38 cellular contexts compared by ENCODE assay signal in the genomic region with DNA sequence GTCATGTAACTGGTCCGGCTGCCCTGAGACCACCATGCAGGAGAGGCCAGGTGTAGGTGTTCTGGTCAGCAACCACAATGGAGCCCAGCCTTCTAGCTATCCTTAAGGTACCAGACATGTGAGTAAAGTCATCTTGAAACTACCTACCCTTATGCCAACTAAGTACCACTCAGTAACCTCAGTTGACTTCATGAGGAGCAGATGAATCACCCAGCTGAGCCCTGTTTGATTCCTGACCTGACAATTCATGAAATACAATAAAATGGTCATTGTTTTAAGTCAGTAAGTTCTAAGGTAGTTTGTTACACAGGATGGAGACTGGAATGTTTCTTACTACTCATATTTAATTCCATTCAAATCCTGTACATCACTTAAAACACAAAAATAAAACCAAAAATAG.
"Had no signal": no experiment of that assay in that cellular context is flagged by ENCODE, and none has a peak within 500 bp of the region (broad histone marks: within the 10 kb centered on the region; RNA-seq: fewer than 3 reads in every experiment).

No MANE protein-coding gene starts in this region.

- H3K4me1 ChIP-seq: adrenal gland, body of pancreas, breast epithelium had no signal

- H3K27me3 ChIP-seq: adrenal gland, body of pancreas, brain microvascular endothelial cell, breast epithelium had no signal

- H3K4me1 Mint-ChIP-seq: activated CD4-positive, alpha-beta T cell treated with anti-CD3 and anti-CD28 coated beads for 36 hours; activated CD4-positive, alpha-beta T cell treated with anti-CD3 and anti-CD28 coated beads, Interleukin-2, amount 10 ng/mL, durations not matched to agents 7 days and 5 days; activated naive CD4-positive, alpha-beta T cell treated with anti-CD3 and anti-CD28 coated beads, Interleukin-2, amount 10 ng/mL, durations not matched to agents 7 days and 5 days; activated naive CD4-positive, alpha-beta T cell treated with anti-CD3 and anti-CD28 coated beads, Interleukin-2, amount 50 U/mL, for 24 hours; activated naive CD8-positive, alpha-beta T cell treated with anti-CD3 and anti-CD28 coated beads, Interleukin-2, amount 10 ng/mL, durations not matched to agents 7 days and 5 days; WTC11 had no signal

- H3K27ac Mint-ChIP-seq: activated CD4-positive, alpha-beta memory T cell treated with anti-CD3 and anti-CD28 coated beads, Interleukin-2, amount 10 ng/mL, durations not matched to agents 7 days and 5 days; activated CD4-positive, alpha-beta T cell treated with anti-CD3 and anti-CD28 coated beads for 36 hours; activated CD4-positive, alpha-beta T cell treated with anti-CD3 and anti-CD28 coated beads, Interleukin-2, amount 10 ng/mL, durations not matched to agents 7 days and 5 days; activated CD8-positive, alpha-beta memory T cell treated with anti-CD3 and anti-CD28 coated beads, Interleukin-2, amount 10 ng/mL, durations not matched to agents 7 days and 5 days; activated CD8-positive, alpha-beta T cell treated with anti-CD3 and anti-CD28 coated beads, Interleukin-2, amount 10 ng/mL, durations not matched to agents 7 days and 5 days; activated naive CD4-positive, alpha-beta T cell treated with anti-CD3 and anti-CD28 coated beads, Interleukin-2, amount 10 ng/mL, durations not matched to agents 7 days and 5 days; activated naive CD4-positive, alpha-beta T cell treated with anti-CD3 and anti-CD28 coated beads, Interleukin-2, amount 50 U/mL, for 24 hours; activated naive CD8-positive, alpha-beta T cell; activated naive CD8-positive, alpha-beta T cell treated with anti-CD3 and anti-CD28 coated beads, Interleukin-2, amount 10 ng/mL, durations not matched to agents 7 days and 5 days; activated T-cell treated with anti-CD3 and anti-CD28 coated beads, Interleukin-2, amount 50 U/mL, for 24 hours; activated T-helper 2 cell treated with anti-CD3 and anti-CD28 coated beads, Interferon-gamma antibody, Interleukin-2, Interleukin-4, amounts not matched to agents 10 μg/mL and 5 μg/mL and 100 μg/mL, durations not matched to agents 14 hours and 24 hours and 36 hours; T-helper 1 cell treated with Interleukin-12 subunit alpha and Interleukin-12 subunit beta and Interleukin-4 antibody, amounts not matched to agents 30 μg/mL and 1 μg/mL, for 36 hours; T-helper 2 cell treated with Interferon-gamma antibody and Interleukin-4, amounts not matched to agents 5 μg/mL and 100 μg/mL, for 36 hours; WTC11 had no signal

- H3K36me3 ChIP-seq: adrenal gland, brain microvascular endothelial cell, breast epithelium, WERI-Rb-1 had no signal

- H3K9me3 ChIP-seq: adrenal gland, breast epithelium had no signal

- FAIRE-seq: astrocyte, TTC549 had no signal

- H3K4me3 ChIP-seq: adrenal gland, body of pancreas, breast epithelium had no signal

- H3K9me3 Mint-ChIP-seq: activated naive CD4-positive, alpha-beta T cell treated with anti-CD3 and anti-CD28 coated beads, Interleukin-2, amount 50 U/mL, for 24 hours had no signal

- H3K4me3 Mint-ChIP-seq: activated CD4-positive, alpha-beta memory T cell treated with anti-CD3 and anti-CD28 coated beads, Interleukin-2, amount 10 ng/mL, durations not matched to agents 7 days and 5 days; activated CD4-positive, alpha-beta T cell treated with anti-CD3 and anti-CD28 coated beads for 36 hours; activated CD4-positive, alpha-beta T cell treated with anti-CD3 and anti-CD28 coated beads, Interleukin-2, amount 10 ng/mL, durations not matched to agents 7 days and 5 days; activated CD8-positive, alpha-beta memory T cell treated with anti-CD3 and anti-CD28 coated beads, Interleukin-2, amount 10 ng/mL, durations not matched to agents 7 days and 5 days; activated CD8-positive, alpha-beta T cell treated with anti-CD3 and anti-CD28 coated beads, Interleukin-2, amount 10 ng/mL, durations not matched to agents 7 days and 5 days; activated naive CD4-positive, alpha-beta T cell treated with anti-CD3 and anti-CD28 coated beads, Interleukin-2, amount 10 ng/mL, durations not matched to agents 7 days and 5 days; activated naive CD4-positive, alpha-beta T cell treated with anti-CD3 and anti-CD28 coated beads, Interleukin-2, amount 50 U/mL, for 24 hours; activated naive CD8-positive, alpha-beta T cell; activated naive CD8-positive, alpha-beta T cell treated with anti-CD3 and anti-CD28 coated beads, Interleukin-2, amount 10 ng/mL, durations not matched to agents 7 days and 5 days; activated T-cell treated with anti-CD3 and anti-CD28 coated beads, Interleukin-2, amount 50 U/mL, for 24 hours; T-helper 1 cell treated with Interleukin-12 subunit alpha and Interleukin-12 subunit beta and Interleukin-4 antibody, amounts not matched to agents 30 μg/mL and 1 μg/mL, for 36 hours; T-helper 2 cell treated with Interferon-gamma antibody and Interleukin-4, amounts not matched to agents 5 μg/mL and 100 μg/mL, for 36 hours; WTC11 had no signal

- DNase-seq: activated CD4-positive, alpha-beta memory T cell treated with anti-CD3 and anti-CD28 coated beads, Interleukin-2, amount 10 ng/mL, durations not matched to agents 7 days and 5 days; activated CD4-positive, alpha-beta T cell treated with anti-CD3 and anti-CD28 coated beads for 1 hour; activated CD4-positive, alpha-beta T cell treated with anti-CD3 and anti-CD28 coated beads for 36 hours; activated CD4-positive, alpha-beta T cell treated with anti-CD3 and anti-CD28 coated beads for 48 hours; activated CD4-positive, alpha-beta T cell treated with anti-CD3 and anti-CD28 coated beads, Interleukin-2, amount 10 ng/mL, durations not matched to agents 7 days and 5 days; activated CD4-positive, alpha-beta T cell treated with anti-CD3 and anti-CD28 coated beads, Interleukin-2, amount 50 U/mL, for 48 hours; activated CD4-positive, CD25-positive, alpha-beta regulatory T cell; activated CD8-positive, alpha-beta memory T cell treated with anti-CD3 and anti-CD28 coated beads for 24 hours; activated CD8-positive, alpha-beta memory T cell treated with anti-CD3 and anti-CD28 coated beads, Interleukin-2, amount 10 ng/mL, durations not matched to agents 7 days and 5 days; activated CD8-positive, alpha-beta memory T cell treated with anti-CD3 and anti-CD28 coated beads, Interleukin-2, amount 50 U/mL, for 48 hours; activated CD8-positive, alpha-beta T cell treated with anti-CD3 and anti-CD28 coated beads, Interleukin-2, amount 10 ng/mL, durations not matched to agents 7 days and 5 days; activated effector memory CD4-positive, alpha-beta T cell treated with Interleukin-2 at 50 U/mL for 16 hours; activated gamma-delta T cell; activated naive CD4-positive, alpha-beta T cell treated with anti-CD3 and anti-CD28 coated beads, Interleukin-2, amount 10 ng/mL, durations not matched to agents 7 days and 5 days; activated naive CD4-positive, alpha-beta T cell treated with Interleukin-2 at 50 U/mL for 16 hours; activated naive CD8-positive, alpha-beta T cell treated with anti-CD3 and anti-CD28 coated beads, Interleukin-2, amount 10 ng/mL, durations not matched to agents 7 days and 5 days; activated T-cell treated with anti-CD3 and anti-CD28 coated beads, Interleukin-2, amount 50 U/mL, for 24 hours; activated T-cell treated with anti-CD3 and anti-CD28 coated beads, Interleukin-2, amount 50 U/mL, for 48 hours; adrenal gland; amniotic stem cell; aorta; body of pancreas; brain microvascular endothelial cell; central memory CD4-positive, alpha-beta T cell; T-helper 1 cell; T-helper 2 cell; T-helper 9 cell; WERI-Rb-1 had no signal

- H3K27ac ChIP-seq: adrenal gland, body of pancreas, brain microvascular endothelial cell, breast epithelium, WERI-Rb-1 had no signal

- H3K27me3 Mint-ChIP-seq: activated CD4-positive, alpha-beta T cell treated with anti-CD3 and anti-CD28 coated beads for 36 hours; activated CD4-positive, alpha-beta T cell treated with anti-CD3 and anti-CD28 coated beads, Interleukin-2, amount 10 ng/mL, durations not matched to agents 7 days and 5 days had no signal

- H3K36me3 Mint-ChIP-seq: activated CD8-positive, alpha-beta memory T cell treated with anti-CD3 and anti-CD28 coated beads, Interleukin-2, amount 10 ng/mL, durations not matched to agents 7 days and 5 days; activated naive CD4-positive, alpha-beta T cell treated with anti-CD3 and anti-CD28 coated beads, Interleukin-2, amount 10 ng/mL, durations not matched to agents 7 days and 5 days; activated naive CD4-positive, alpha-beta T cell treated with anti-CD3 and anti-CD28 coated beads, Interleukin-2, amount 50 U/mL, for 24 hours; activated naive CD8-positive, alpha-beta T cell treated with anti-CD3 and anti-CD28 coated beads, Interleukin-2, amount 10 ng/mL, durations not matched to agents 7 days and 5 days had no signal

- ATAC-seq: activated CD4-positive, alpha-beta T cell treated with anti-CD3 and anti-CD28 coated beads for 36 hours; activated CD4-positive, CD25-positive, alpha-beta regulatory T cell treated with anti-CD3 and anti-CD28 coated beads, Interleukin-2, amount 50 U/mL, for 24 hours; activated CD8-positive, alpha-beta memory T cell treated with anti-CD3 and anti-CD28 coated beads, Interleukin-2, amount 10 ng/mL, durations not matched to agents 7 days and 5 days; activated CD8-positive, alpha-beta T cell treated with anti-CD3 and anti-CD28 coated beads, Interleukin-2, amount 10 ng/mL, durations not matched to agents 7 days and 5 days; body of pancreas; WTC11 had no signal
